Comparison of ENCODE assay signal across 8 cellular contexts in the genomic region with DNA sequence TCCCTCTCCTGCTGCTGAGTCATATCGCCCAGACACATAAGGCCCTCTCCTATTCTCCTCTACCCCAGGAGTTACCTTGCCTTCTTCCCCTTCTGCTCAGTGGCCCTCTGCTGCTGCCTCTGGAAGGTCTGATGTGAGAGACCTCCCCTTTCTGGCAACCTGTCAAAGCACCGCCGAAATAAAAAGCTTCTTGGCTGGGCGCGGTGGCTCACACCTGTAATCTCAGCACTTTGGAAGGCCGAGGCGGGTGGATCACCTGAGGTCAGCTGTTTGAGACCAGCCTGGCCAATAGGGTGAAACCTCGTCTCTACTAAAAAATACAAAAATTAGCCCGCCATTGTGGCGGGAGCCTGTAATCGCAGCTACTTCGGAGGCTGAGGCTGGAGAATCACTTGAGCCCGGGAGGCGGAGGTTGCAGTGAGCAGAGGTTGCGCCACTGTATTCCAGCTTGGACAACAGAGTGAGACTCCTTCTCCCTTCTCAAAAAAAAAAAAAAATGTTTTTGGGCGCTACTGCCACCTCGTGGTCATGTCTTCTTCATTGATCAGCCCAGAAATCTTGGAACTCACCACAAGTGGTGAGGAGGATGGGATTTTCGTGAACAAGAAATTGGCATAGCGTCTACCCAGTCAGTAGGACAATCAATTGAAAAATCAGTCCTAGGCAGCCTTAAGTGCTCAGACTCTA. TPM values are rescaled to one million over a fixed set of nuclear protein-coding genes. Genes with fewer than 3 reads are reported as not detected.
A peak's percentile ranks its signal among the peaks of the same experiment; 100 is the strongest.
DNase-seq lines count a peak whose midpoint lies in the region; ATAC-seq, FAIRE-seq and TF ChIP-seq lines count a peak whose summit lies in the region.

No MANE protein-coding gene starts in this region.

- CTCF ChIA-PET in HepG2 (lab: Yijun Ruan, JAX; ENCODE audit: low intra/inter-chr PET ratio, low total read pairs), result no interaction called here

- no peak for ATAC-seq in stimulated activated naive CD8-positive, alpha-beta T cell treated with anti-CD3 and anti-CD28 coated beads, Interleukin-15, amount 100 ng/mL, for 72 hours
- ATAC-seq in stimulated activated naive CD8-positive, alpha-beta T cell treated with anti-CD3 and anti-CD28 coated beads, Interleukin-15, Interleukin-2, amounts not matched to agents 100 U/mL and 50 U/mL, for 24 hours, result no peak
- ATAC-seq in HepG2 (peak; percentile 57; the same call in 2 of the 3 replicates), HG03571 (IDR thresholded peaks at IDR 0.05; ENCODE audit: unreplicated experiment) (no peak), HG03378 (IDR thresholded peaks at IDR 0.05; ENCODE audit: unreplicated experiment) (no peak)

- POLR2A ChIA-PET in HepG2 (lab: Yijun Ruan, JAX), result no interaction called here

- no peak for TF ChIP-seq POLR2A in HepG2 (IDR thresholded peaks at IDR 0.05; ENCODE audit: insufficient read depth in 1 of 2, low read depth in 2 of 2, low read length in 2 of 2)

- BruUV-seq in HepG2 (replicated peaks; lab: Mats Ljungman, UMichigan), result no TSS peak

- TF ChIP-seq CTCF in ascending aorta (IDR thresholded peaks at IDR 0.05) (peak in 2 of 3 experiments; percentile 32 to 52), HepG2 (CRISPR knock-in tag; IDR thresholded peaks at IDR 0.05) (peak; percentile 49)

- no peak overlapping the region for H2AFZ ChIP-seq in HepG2 (ENCODE audit: low read length)

- WGBS in HepG2 (ENCODE audit: low lambda C conversion rate), result 13% methylated on average over 10 of the region's 19 CpGs

- TF ChIP-seq EP300 in HepG2 (IDR thresholded peaks at IDR 0.05; ENCODE audit: low read depth in 2 of 2, low read length in 2 of 2) (no peak), HepG2 (CRISPR knock-in tag; IDR thresholded peaks at IDR 0.05; ENCODE audit: borderline replicate concordance) (no peak)

- peak overlapping the region in 1 of 2 donors; percentile 7 for H3K4me3 ChIP-seq in ascending aorta
- H3K4me3 ChIP-seq in HepG2 (replicated peaks in 1 of 3; ENCODE audit: insufficient read depth in 1 of 3, low read depth in 2 of 3, low read length in 3 of 3), result no peak overlapping the region

- no peak for TF ChIP-seq RAD21 in HepG2 (CRISPR knock-in tag; IDR thresholded peaks at IDR 0.05)

- in situ Hi-C loops in HepG2 (cut with HindIII; ENCODE audit: extremely low pct_ligation_motif_present, low pct_unique_long_range_greater_than_20kb), result loop anchor here (25.0 kb wide), 2 partner anchors 107 to 332 kb away; a partner anchor contains a TSS

- intact Hi-C loops in ascending aorta (cut with DNase I), result loop anchor here (2.0 to 10.0 kb wide), 2 partner anchors 98 to 1104 kb away; no protein-coding TSS in a partner anchor
- intact Hi-C loops in HepG2 (cut with micrococcal nuclease; ENCODE audit: unreplicated experiment), result loop anchor here (2.0 to 5.0 kb wide), 2 partner anchors 98 to 347 kb away; no protein-coding TSS in a partner anchor

- no peak overlapping the region for H3K4me3 Mint-ChIP-seq in stimulated activated naive CD8-positive, alpha-beta T cell treated with anti-CD3 and anti-CD28 coated beads, Interleukin-15, amount 100 ng/mL, for 72 hours

- H3K27ac ChIP-seq in ascending aorta, result no peak overlapping the region
- no peak overlapping the region for H3K27ac ChIP-seq in HepG2 (ENCODE audit: extremely low read length, insufficient read depth, low read length)

- H3K27me3 Mint-ChIP-seq in stimulated activated naive CD8-positive, alpha-beta T cell treated with anti-CD3 and anti-CD28 coated beads, Interleukin-15, amount 100 ng/mL, for 72 hours, result no peaks in the 10 kb centered on the region

- peak; percentile 9 to 13 for DNase-seq in stimulated activated naive CD8-positive, alpha-beta T cell treated with anti-CD3 and anti-CD28 coated beads, Interleukin-15, amount 100 ng/mL, for 72 hours
- no peak for DNase-seq in stimulated activated naive CD8-positive, alpha-beta T cell treated with anti-CD3 and anti-CD28 coated beads, Interleukin-15, Interleukin-2, amounts not matched to agents 100 U/mL and 50 U/mL, for 24 hours
- DNase-seq in M059J (ENCODE audit: low read depth) (peak; percentile 68), ascending aorta (ENCODE audit: low spot score in 2 of 2) (no peak), HepG2 (ENCODE audit: low spot score) (peak; percentile 5), mesenteric fat pad (ENCODE audit: low spot score) (no peak)

- H3K79me2 ChIP-seq in HepG2 (ENCODE audit: insufficient read depth, low read length), result no peaks in the 10 kb centered on the region

- no peak overlapping the region for H3K27ac Mint-ChIP-seq in stimulated activated naive CD8-positive, alpha-beta T cell treated with anti-CD3 and anti-CD28 coated beads, Interleukin-15, amount 100 ng/mL, for 72 hours

- H3K4me2 ChIP-seq in HepG2 (ENCODE audit: low read depth, low read length), result no peak overlapping the region

- no peaks in the 10 kb centered on the region for H3K9me3 Mint-ChIP-seq in stimulated activated naive CD8-positive, alpha-beta T cell treated with anti-CD3 and anti-CD28 coated beads, Interleukin-15, amount 100 ng/mL, for 72 hours

- H3K4me1 ChIP-seq in ascending aorta (no peaks in the 10 kb centered on the region), HepG2 (ENCODE audit: insufficient read depth, low read length) (no peaks in the 10 kb centered on the region)

- H3K9ac ChIP-seq in HepG2 (ENCODE audit: insufficient read depth, low read depth, low read length), result no peak overlapping the region

- H3K27me3 ChIP-seq in ascending aorta, result no peaks in the 10 kb centered on the region
- no peaks in the 10 kb centered on the region for H3K27me3 ChIP-seq in HepG2 (ENCODE audit: control insufficient read depth in 1 of 2, insufficient read depth in 2 of 2, low read length in 2 of 2)

- peak; percentile 55 for FAIRE-seq in HepG2 (lab: Jason Lieb, UNC)

- H3K4me1 Mint-ChIP-seq in stimulated activated naive CD8-positive, alpha-beta T cell treated with anti-CD3 and anti-CD28 coated beads, Interleukin-15, amount 100 ng/mL, for 72 hours, result no peaks in the 10 kb centered on the region

- H3K9me3 ChIP-seq in ascending aorta (no peaks in the 10 kb centered on the region), HepG2 (ENCODE audit: low read length) (no peaks in the 10 kb centered on the region)

- H4K20me1 ChIP-seq in HepG2 (ENCODE audit: insufficient read depth, low read length), result no peaks in the 10 kb centered on the region

- H3K36me3 ChIP-seq in ascending aorta (no peaks in the 10 kb centered on the region), HepG2 (replicated peaks in 1 of 2; ENCODE audit: control insufficient read depth in 1 of 2, insufficient read depth in 2 of 2, low read length in 2 of 2) (no peaks in the 10 kb centered on the region)

TF ChIP-seq in HepG2, 621 proteins besides CTCF, POLR2A, EP300 and RAD21 (continues in another document):
- peak; percentile 20; the same call in 1 of the 2 replicates for TF ChIP-seq SMC3 (IDR thresholded peaks at IDR 0.05; ENCODE audit: low read length)
- TF ChIP-seq, protein P1, sequence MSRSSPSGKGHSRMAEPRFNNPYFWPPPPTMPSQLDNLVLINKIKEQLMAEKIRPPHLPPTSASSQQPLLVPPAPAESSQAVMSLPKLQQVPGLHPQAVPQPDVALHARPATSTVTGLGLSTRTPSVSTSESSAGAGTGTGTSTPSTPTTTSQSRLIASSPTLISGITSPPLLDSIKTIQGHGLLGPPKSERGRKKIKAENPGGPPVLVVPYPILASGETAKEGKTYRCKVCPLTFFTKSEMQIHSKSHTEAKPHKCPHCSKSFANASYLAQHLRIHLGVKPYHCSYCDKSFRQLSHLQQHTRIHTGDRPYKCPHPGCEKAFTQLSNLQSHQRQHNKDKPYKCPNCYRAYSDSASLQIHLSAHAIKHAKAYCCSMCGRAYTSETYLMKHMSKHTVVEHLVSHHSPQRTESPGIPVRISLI (CRISPR knock-in tag; IDR thresholded peaks at IDR 0.05; ENCODE audit: borderline replicate concordance), result peak; percentile 83; the same call in 1 of the 2 replicates

RNA-seq across cellular contexts. Expression of a gene that starts 8.6 kb away (rescaled TPM):
- 5.8 and 6.8 TPM in 2 replicates for total RNA-seq in M059J (2014; rRNA removed; shearing (Covaris generic))
- total RNA-seq in ascending aorta (6.4 TPM), HepG2 (2016; rRNA removed; fragmentation: Illumina TruSeq; extraction: Trizol) (not detected in 2 replicates), mesenteric fat pad (3.3 TPM)
- total RNA-seq in HepG2 (2016; cell fraction: cytosol; rRNA removed; fragmentation: Illumina TruSeq; extraction: Trizol; ENCODE audit: low read depth), result not detected in 2 replicates
- total RNA-seq in HepG2 (2016; cell fraction: insoluble cytoplasmic fraction; rRNA removed; fragmentation: Illumina TruSeq; extraction: Trizol), result not detected in 2 replicates
- not detected in 2 replicates for total RNA-seq in HepG2 (2016; cell fraction: membrane; rRNA removed; fragmentation: Illumina TruSeq; extraction: Trizol)
- not detected in 2 replicates for total RNA-seq in HepG2 (2016; cell fraction: nucleus; rRNA removed; fragmentation: Illumina TruSeq; extraction: Trizol)
- not detected in 2 replicates for polyA plus RNA-seq in HepG2 (2011; rRNA removed)
- polyA plus RNA-seq in HepG2 (2011; cell fraction: cytosol; rRNA removed), result 0.01 TPM in 1 of 2 replicates, not detected in the other
- polyA plus RNA-seq in HepG2 (2011; cell fraction: nucleus; rRNA removed), result not detected in 2 replicates
- not detected in 2 replicates for polyA plus RNA-seq in HepG2 (2012)
- polyA plus RNA-seq in HepG2 (2016; cell fraction: cytosol; fragmentation: Illumina TruSeq; extraction: Trizol; ENCODE audit: low read depth), result not detected in 2 replicates
- polyA plus RNA-seq in HepG2 (2016; cell fraction: insoluble cytoplasmic fraction; fragmentation: Illumina TruSeq; extraction: Trizol; ENCODE audit: low read depth), result not detected in 2 replicates
- not detected in 2 replicates for polyA plus RNA-seq in HepG2 (2016; cell fraction: membrane; fragmentation: Illumina TruSeq; extraction: Trizol; ENCODE audit: low read depth)
- polyA plus RNA-seq in HepG2 (2016; cell fraction: nucleus; fragmentation: Illumina TruSeq; extraction: Trizol; ENCODE audit: insufficient read depth, low read depth), result not detected in 2 replicates
- 7.9 TPM in 1 of 2 replicates, not detected in the other for polyA minus RNA-seq in HepG2 (2011; rRNA and poly(A)+ RNA removed; ENCODE audit: low replicate concordance)
- polyA minus RNA-seq in HepG2 (2011; cell fraction: cytosol; rRNA and poly(A)+ RNA removed), result not detected in 2 replicates
- not detected in 2 replicates for polyA minus RNA-seq in HepG2 (2011; cell fraction: nucleus; rRNA and poly(A)+ RNA removed)

Comparison
In these comparisons a context has a peak if more than half of its experiments do, and no peak if none do; other contexts are left out.
1. DNase-seq: peak in stimulated activated naive CD8-positive, alpha-beta T cell treated with anti-CD3 and anti-CD28 coated beads, Interleukin-15, amount 100 ng/mL, for 72 hours (2 of 2), M059J (single experiment) and HepG2 (single experiment); none in stimulated activated naive CD8-positive, alpha-beta T cell treated with anti-CD3 and anti-CD28 coated beads, Interleukin-15, Interleukin-2, amounts not matched to agents 100 U/mL and 50 U/mL, for 24 hours (single experiment), ascending aorta (0 of 2) and mesenteric fat pad (single experiment).